In genomic region chr1:77776007-77776725, GRCh38 we compare ENCODE assay signal across 19 cellular contexts. TPM values are rescaled to one million over a fixed set of nuclear protein-coding genes. Genes with fewer than 3 reads are reported as not detected.
DNase-seq lines count a peak whose midpoint lies in the region; ATAC-seq and TF ChIP-seq lines count a peak whose summit lies in the region.
"Had no signal": no experiment of that assay in that cellular context is flagged by ENCODE, and none has a peak within 500 bp of the region (broad histone marks: within the 10 kb centered on the region; RNA-seq: fewer than 3 reads in every experiment).

No MANE protein-coding gene starts in this region.

- no peaks in the 10 kb centered on the region for H3K9me3 ChIP-seq in HEK293 (ENCODE audit: control insufficient read depth, insufficient read depth, low read depth, low read length)
- H3K9me3 ChIP-seq: MG63 had no signal

- peak; percentile 84 for DNase-seq in ACHN
- DNase-seq in fibroblast of peridontal ligament (ENCODE audit: extremely low read depth), result peak; percentile 26
- DNase-seq in NCI-H82 treated with DMSO at 0.1 percent for 48 hours (lab: John Stamatoyannopoulos, UW; ENCODE audit: unreplicated experiment), result no peak
- DNase-seq in mucosa of gallbladder (ENCODE audit: low spot score), result no peak
- DNase-seq: 8988T; CD4-positive, CD25-positive, alpha-beta regulatory T cell; DND-41; H9; MG63; NCI-H1092 treated with DMSO at 0.1 percent for 48 hours; NCI-H1694; NCI-H2107; NCI-H226; NCI-H526 treated with DMSO at 0.1 percent for 48 hours; PC-3 had no signal

- CTCF ChIA-PET in HEK293 (lab: Yijun Ruan, JAX), result interaction anchor here (0.6 kb wide), 1 partner anchor 85 kb away, joined by 3 read pairs; no protein-coding TSS in a partner anchor

- H3K4me3 ChIP-seq in HEK293 (ENCODE audit: low read depth, low read length), result no peak overlapping the region
- H3K4me3 ChIP-seq: MG63 had no signal

- in situ Hi-C loops in ACHN (cut with HindIII; ENCODE audit: low pct_ligation_motif_present, low pct_unique_long_range_greater_than_20kb, low sequenced_read_pairs), result no loop called here

- H3K9me3 Mint-ChIP-seq in nephron, result no peaks in the 10 kb centered on the region
- H3K9me3 Mint-ChIP-seq: H9 had no signal

- no peak overlapping the region for H3K27ac ChIP-seq in HEK293 (ENCODE audit: extremely low read depth, low read depth, low read length)

- no peaks in the 10 kb centered on the region for H3K36me3 Mint-ChIP-seq in nephron (ENCODE audit: low read depth)
- H3K36me3 Mint-ChIP-seq: CD4-positive, CD25-positive, alpha-beta regulatory T cell had no signal

- H3K27ac Mint-ChIP-seq in nephron, result peak overlapping the region; percentile 86 to 92 (median 86)

- POLR2A ChIA-PET in HEK293 (lab: Yijun Ruan, JAX), result no interaction called here

- H3K4me1 Mint-ChIP-seq in nephron, result peaks cover 16% of the 10 kb centered on the region

- no peaks in the 10 kb centered on the region for H3K27me3 Mint-ChIP-seq in nephron (ENCODE audit: low read depth)
- H3K27me3 Mint-ChIP-seq: CD4-positive, CD25-positive, alpha-beta regulatory T cell had no signal

- 0 out of 2 replicates have a peak, but pooled peaks cover 2% of the 10 kb centered on the region for H3K4me1 ChIP-seq in HEK293 (ENCODE audit: control insufficient read depth, insufficient read depth, low read length)

- ATAC-seq in HG03135 (IDR thresholded peaks at IDR 0.05; ENCODE audit: unreplicated experiment) (no peak), HG02981 (IDR thresholded peaks at IDR 0.05; ENCODE audit: unreplicated experiment) (no peak)
- ATAC-seq: PC-3 had no signal

- H3K4me3 Mint-ChIP-seq in nephron, result peak overlapping the region; percentile 11 to 44 (median 36)
- H3K4me3 Mint-ChIP-seq: H9 had no signal

- no peak for TF ChIP-seq CTCF in HEK293 (tag by site-specific recombination; IDR thresholded peaks at IDR 0.05)
- TF ChIP-seq CTCF in nephron (IDR thresholded peaks at IDR 0.05; ENCODE audit: unreplicated experiment in 3 of 3), result no peak

- no peaks in the 10 kb centered on the region for H3K36me3 ChIP-seq in HEK293 (ENCODE audit: control insufficient read depth in 2 of 2, insufficient read depth in 1 of 2, low read length in 2 of 2)
- H3K36me3 ChIP-seq: MG63 had no signal

TF ChIP-seq in HEK293, 187 proteins besides CTCF, POLR2A, EP300 and RAD21:
- TF ChIP-seq ZNF76 (tag by site-specific recombination; IDR thresholded peaks at IDR 0.05; ENCODE audit: borderline replicate concordance, low read depth), result no peak
- no peak for TF ChIP-seq ZNF223 (tag by site-specific recombination; IDR thresholded peaks at IDR 0.05)
- TF ChIP-seq GLI4 (tag by site-specific recombination; IDR thresholded peaks at IDR 0.05), result no peak
- no peak for TF ChIP-seq ZNF132 (tag by site-specific recombination; IDR thresholded peaks at IDR 0.05; ENCODE audit: borderline replicate concordance)
- peak; percentile 72; the same call in 1 of the 2 replicates for TF ChIP-seq ZNF366 (tag by site-specific recombination; conservative IDR thresholded peaks at IDR 0.05)
- no peak for TF ChIP-seq GLIS2 (tag by site-specific recombination; IDR thresholded peaks at IDR 0.05)
- TF ChIP-seq ZNF621 (tag by site-specific recombination; IDR thresholded peaks at IDR 0.05), result no peak
- TF ChIP-seq ZNF292 (tag by site-specific recombination; IDR thresholded peaks at IDR 0.05; ENCODE audit: borderline replicate concordance, low read depth), result no peak

RNA-seq across cellular contexts. Expression of gene MIGA1, which starts 3.3 kb away (rescaled TPM):
- total RNA-seq in mucosa of gallbladder, result 22.4 TPM

RNA-seq across cellular contexts. Expression of gene USP33, which starts 16.5 kb away (rescaled TPM):
- total RNA-seq in mucosa of gallbladder, result 61.1 TPM

Comparison
In these comparisons a context has a peak if more than half of its experiments do, and no peak if none do; other contexts are left out.
1. DNase-seq: peak in ACHN (single experiment) and fibroblast of peridontal ligament (single experiment); none in NCI-H82 treated with DMSO at 0.1 percent for 48 hours (single experiment) and mucosa of gallbladder (single experiment).